Comparison of ENCODE assay signal across 28 cellular contexts in genomic region chr3:47314056-47314764, GRCh38. TPM values are rescaled to one million over a fixed set of nuclear protein-coding genes. Genes with fewer than 3 reads are reported as not detected.
DNase-seq lines count a peak whose midpoint lies in the region; ATAC-seq, FAIRE-seq and TF ChIP-seq lines count a peak whose summit lies in the region.
"Had no signal": no experiment of that assay in that cellular context is flagged by ENCODE, and none has a peak within 500 bp of the region (broad histone marks: within the 10 kb centered on the region; RNA-seq: fewer than 3 reads in every experiment).

No MANE protein-coding gene starts in this region.

- H3K9ac ChIP-seq in Karpas-422 (ENCODE audit: low read length) = no peak overlapping the region
- peak overlapping the region; percentile 32 to 63; a peak in 3 of 4 replicates for H3K9ac ChIP-seq in K562 (ENCODE audit: insufficient read depth in 1 of 2, low read depth in 2 of 2, low read length in 2 of 2)
- H3K9ac ChIP-seq: SK-N-SH had no signal

- H3K27me3 ChIP-seq in CD4-positive, CD25-positive, alpha-beta regulatory T cell (ENCODE audit: control insufficient read depth, insufficient read depth, low read length) = no peaks in the 10 kb centered on the region
- no peaks in the 10 kb centered on the region for H3K27me3 ChIP-seq in Karpas-422 (ENCODE audit: low read length)
- no peaks in the 10 kb centered on the region; a peak in 1 of 5 replicates for H3K27me3 ChIP-seq in K562 (ENCODE audit: control insufficient read depth in 2 of 2, insufficient read depth in 2 of 2, low read length in 2 of 2)
- no peaks in the 10 kb centered on the region for H3K27me3 ChIP-seq in neutrophil
- H3K27me3 ChIP-seq: ascending aorta, esophagus muscularis mucosa, heart left ventricle, tibial nerve had no signal

- no peaks in the 10 kb centered on the region for H3K9me3 Mint-ChIP-seq in CD4-positive, CD25-positive, alpha-beta regulatory T cell
- no peaks in the 10 kb centered on the region for H3K9me3 Mint-ChIP-seq in Calu3 (ENCODE audit: low read depth, unreplicated experiment)
- H3K9me3 Mint-ChIP-seq in activated T-helper 1 cell treated with anti-CD3 and anti-CD28 coated beads, Interleukin-12 subunit alpha, Interleukin-12 subunit beta, Interleukin-2, Interleukin-4 antibody, amounts not matched to agents 30 ng/mL and 10 ng/mL and 1 ng/mL, durations not matched to agents 14 hours and 24 hours and 36 hours = no peaks in the 10 kb centered on the region
- H3K9me3 Mint-ChIP-seq: activated CD4-positive, alpha-beta memory T cell treated with anti-CD3 and anti-CD28 coated beads, Interleukin-2, amount 10 ng/mL, durations not matched to agents 7 days and 5 days; activated naive CD8-positive, alpha-beta T cell treated with anti-CD3 and anti-CD28 coated beads for 36 hours; CD4-positive, alpha-beta T cell had no signal

- no peaks in the 10 kb centered on the region for H3K9me2 ChIP-seq in Karpas-422 (replicated peaks; ENCODE audit: insufficient read depth, low read length)
- H3K9me2 ChIP-seq: SK-N-SH had no signal

- CTCF ChIA-PET in K562 (lab: Yijun Ruan, JAX; ENCODE audit: low intra/inter-chr PET ratio) = no interaction called here
- CTCF ChIA-PET in Calu3 (lab: Charles Lee) = interaction anchor here (0.6 to 1.8 kb wide), 4 partner anchors 10 to 312 kb away, joined by 3 to 5 read pairs (median 3); no protein-coding TSS in a partner anchor

- H3K4me3 ChIP-seq in CD4-positive, CD25-positive, alpha-beta regulatory T cell (ENCODE audit: low read depth, low read length) = no peak overlapping the region
- H3K4me3 ChIP-seq in Karpas-422 (ENCODE audit: low read length) (no peak overlapping the region), K562 (no peak overlapping the region), neutrophil (ENCODE audit: low read depth in 1 of 2, low read length in 1 of 2) (no peak overlapping the region)
- H3K4me3 ChIP-seq: ascending aorta, esophagus muscularis mucosa, tibial nerve had no signal

- WGBS in K562 (ENCODE audit: insufficient coverage, low coverage, missing lambda C conversion rate) = 21% methylated on average over 8 of the region's 8 CpGs

- peak overlapping the region in 2 of 3 donors; percentile 60 to 70 for H3K27ac Mint-ChIP-seq in CD4-positive, CD25-positive, alpha-beta regulatory T cell
- no peak overlapping the region for H3K27ac Mint-ChIP-seq in Calu3 (ENCODE audit: unreplicated experiment)
- H3K27ac Mint-ChIP-seq in activated T-helper 1 cell treated with anti-CD3 and anti-CD28 coated beads, Interleukin-12 subunit alpha, Interleukin-12 subunit beta, Interleukin-2, Interleukin-4 antibody, amounts not matched to agents 30 ng/mL and 10 ng/mL and 1 ng/mL, durations not matched to agents 14 hours and 24 hours and 36 hours = no peak overlapping the region
- H3K27ac Mint-ChIP-seq: activated CD4-positive, alpha-beta memory T cell treated with anti-CD3 and anti-CD28 coated beads, Interleukin-2, amount 10 ng/mL, durations not matched to agents 7 days and 5 days; activated naive CD8-positive, alpha-beta T cell treated with anti-CD3 and anti-CD28 coated beads for 36 hours; endodermal cell; progenitor cell of endocrine pancreas had no signal

- H3K4me3 Mint-ChIP-seq in CD4-positive, CD25-positive, alpha-beta regulatory T cell = no peak overlapping the region
- H3K4me3 Mint-ChIP-seq in Calu3 (ENCODE audit: low read depth, unreplicated experiment) = no peak overlapping the region
- H3K4me3 Mint-ChIP-seq in activated T-helper 1 cell treated with anti-CD3 and anti-CD28 coated beads, Interleukin-12 subunit alpha, Interleukin-12 subunit beta, Interleukin-2, Interleukin-4 antibody, amounts not matched to agents 30 ng/mL and 10 ng/mL and 1 ng/mL, durations not matched to agents 14 hours and 24 hours and 36 hours = no peak overlapping the region
- H3K4me3 Mint-ChIP-seq: activated CD4-positive, alpha-beta memory T cell treated with anti-CD3 and anti-CD28 coated beads, Interleukin-2, amount 10 ng/mL, durations not matched to agents 7 days and 5 days; activated naive CD8-positive, alpha-beta T cell treated with anti-CD3 and anti-CD28 coated beads for 36 hours; CD4-positive, alpha-beta T cell; endodermal cell had no signal

- H3K4me1 ChIP-seq in CD4-positive, CD25-positive, alpha-beta regulatory T cell (ENCODE audit: control insufficient read depth, insufficient read depth, low read length, poor library complexity, severe bottlenecking) = no peaks in the 10 kb centered on the region
- H3K4me1 ChIP-seq in Karpas-422 (ENCODE audit: low read length) (peaks cover 38% of the 10 kb centered on the region), K562 (replicated peaks in 1 of 2; ENCODE audit: control insufficient read depth in 2 of 2, insufficient read depth in 2 of 2, low read length in 2 of 2) (peaks cover 31 to 50% of the 10 kb centered on the region in 2 experiments), neutrophil (ENCODE audit: control insufficient read depth in 1 of 2, insufficient read depth in 1 of 2, low read depth in 1 of 2, low read length in 1 of 2) (peaks cover 5 to 18% of the 10 kb centered on the region in 2 experiments)
- H3K4me1 ChIP-seq: ascending aorta had no signal

- no peak for TF ChIP-seq EP300 in K562 (IDR thresholded peaks at IDR 0.05; ENCODE audit: low read length)

- intact Hi-C loops in K562 (cut with micrococcal nuclease) = loop anchor here (2.0 kb wide), 1 partner anchor 15 kb away; no protein-coding TSS in a partner anchor
- intact Hi-C loops in Calu3 (cut with micrococcal nuclease; ENCODE audit: unreplicated experiment) = no loop called here
- intact Hi-C loops in activated T-helper 1 cell treated with anti-CD3 and anti-CD28 coated beads, Interleukin-12 subunit alpha, Interleukin-12 subunit beta, Interleukin-2, Interleukin-4 antibody, amounts not matched to agents 30 ng/mL and 10 ng/mL and 1 ng/mL, durations not matched to agents 14 hours and 24 hours and 36 hours (cut with micrococcal nuclease) = no loop called here

- no peak for ATAC-seq in CD4-positive, CD25-positive, alpha-beta regulatory T cell (ENCODE audit: low read depth in 2 of 2)
- peak; percentile 45 for ATAC-seq in K562
- ATAC-seq in GM18502 (IDR thresholded peaks at IDR 0.05; ENCODE audit: poor library complexity, unreplicated experiment) = no peak

- no peaks in the 10 kb centered on the region for H3K27me3 Mint-ChIP-seq in CD4-positive, CD25-positive, alpha-beta regulatory T cell
- no peaks in the 10 kb centered on the region for H3K27me3 Mint-ChIP-seq in Calu3 (ENCODE audit: unreplicated experiment)
- no peaks in the 10 kb centered on the region for H3K27me3 Mint-ChIP-seq in activated T-helper 1 cell treated with anti-CD3 and anti-CD28 coated beads, Interleukin-12 subunit alpha, Interleukin-12 subunit beta, Interleukin-2, Interleukin-4 antibody, amounts not matched to agents 30 ng/mL and 10 ng/mL and 1 ng/mL, durations not matched to agents 14 hours and 24 hours and 36 hours (ENCODE audit: insufficient read depth)
- H3K27me3 Mint-ChIP-seq: activated CD4-positive, alpha-beta memory T cell treated with anti-CD3 and anti-CD28 coated beads, Interleukin-2, amount 10 ng/mL, durations not matched to agents 7 days and 5 days; activated naive CD8-positive, alpha-beta T cell treated with anti-CD3 and anti-CD28 coated beads for 36 hours; CD4-positive, alpha-beta T cell; progenitor cell of endocrine pancreas had no signal

- in situ Hi-C loops in K562 (cut with MboI) = no loop called here

- no peak for FAIRE-seq in K562 (lab: Jason Lieb, UNC)
- FAIRE-seq: GM18507, keratinocyte had no signal

- POLR2A ChIA-PET in K562 (lab: Yijun Ruan, JAX) = interaction anchor here (0.6 to 2.5 kb wide), 12 partner anchors 10 to 379 kb away, joined by 3 to 31 read pairs (median 4); partner anchors contain the start of genes KIF9 and KLHL18

- H3K79me2 ChIP-seq in Karpas-422 (ENCODE audit: low read length) (peaks cover 78% of the 10 kb centered on the region), K562 (ENCODE audit: control insufficient read depth, insufficient read depth, low read length) (peaks cover 67% of the 10 kb centered on the region)

- no peak for DNase-seq in CD4-positive, CD25-positive, alpha-beta regulatory T cell
- DNase-seq in Karpas-422 = no peak
- peak in 1 of 4 experiments; percentile 66 for DNase-seq in K562 (ENCODE audit: extremely low read depth in 1 of 4, low spot score in 3 of 4)
- no peak for DNase-seq in Calu3
- DNase-seq in activated T-helper 1 cell treated with anti-CD3 and anti-CD28 coated beads, Interleukin-12 subunit alpha, Interleukin-12 subunit beta, Interleukin-2, Interleukin-4 antibody, amounts not matched to agents 30 ng/mL and 10 ng/mL and 1 ng/mL, durations not matched to agents 14 hours and 24 hours and 36 hours (ENCODE audit: low spot score) = no peak
- DNase-seq: activated CD4-positive, alpha-beta memory T cell treated with anti-CD3 and anti-CD28 coated beads, Interleukin-2, amount 10 ng/mL, durations not matched to agents 7 days and 5 days; activated CD8-positive, alpha-beta memory T cell treated with anti-CD3 and anti-CD28 coated beads, Interleukin-2, amount 50 U/mL, for 48 hours; activated effector memory CD4-positive, alpha-beta T cell treated with anti-CD3 and anti-CD28 coated beads, Interleukin-2, amount 50 U/mL, for 16 hours; activated naive CD8-positive, alpha-beta T cell treated with anti-CD3 and anti-CD28 coated beads for 36 hours; caudate nucleus; CD4-positive, alpha-beta T cell; endodermal cell; left ventricle myocardium superior; NCI-H1417 treated with DMSO at 0.1 percent for 48 hours; NCI-H2081; NCI-H345; SK-N-SH; stimulated activated CD4-positive, alpha-beta T cell treated with anti-CD3 and anti-CD28 coated beads, Interleukin-2, amount 100 ng/mL, for 48 hours; T-helper 2 cell had no signal

- H3K4me1 Mint-ChIP-seq in CD4-positive, CD25-positive, alpha-beta regulatory T cell = peaks cover 6 to 29% (median 26%) of the 10 kb centered on the region in 4 donors
- H3K4me1 Mint-ChIP-seq in Calu3 (ENCODE audit: low read depth, unreplicated experiment) = peaks cover 11% of the 10 kb centered on the region
- no peaks in the 10 kb centered on the region for H3K4me1 Mint-ChIP-seq in activated T-helper 1 cell treated with anti-CD3 and anti-CD28 coated beads, Interleukin-12 subunit alpha, Interleukin-12 subunit beta, Interleukin-2, Interleukin-4 antibody, amounts not matched to agents 30 ng/mL and 10 ng/mL and 1 ng/mL, durations not matched to agents 14 hours and 24 hours and 36 hours (ENCODE audit: low read depth)

- H3K27ac ChIP-seq in CD4-positive, CD25-positive, alpha-beta regulatory T cell (ENCODE audit: insufficient read depth, low read length, poor library complexity, severe bottlenecking) = no peak overlapping the region
- H3K27ac ChIP-seq in Karpas-422 (ENCODE audit: low read length) (peak overlapping the region; percentile 62), K562 (ENCODE audit: extremely low read depth, low read depth, low read length) (peak overlapping the region; percentile 65), neutrophil (peak overlapping the region; percentile 40)
- H3K27ac ChIP-seq: ascending aorta, esophagus muscularis mucosa, tibial nerve had no signal

- no peaks in the 10 kb centered on the region for H4K20me1 ChIP-seq in Karpas-422 (ENCODE audit: insufficient read depth, low read depth, low read length)
- no peaks in the 10 kb centered on the region for H4K20me1 ChIP-seq in K562 (replicated peaks; ENCODE audit: control insufficient read depth, insufficient read depth, low read length)

- TF ChIP-seq RAD21 in K562 (CRISPR knock-in tag; conservative IDR thresholded peaks at IDR 0.05 in 1 of 2, IDR thresholded peaks at IDR 0.05 in 1 of 2) = no peak

- no peak for TF ChIP-seq POLR2A in K562 (conservative IDR thresholded peaks at IDR 0.05)

- H3K9me3 ChIP-seq in CD4-positive, CD25-positive, alpha-beta regulatory T cell (ENCODE audit: control insufficient read depth in 2 of 2, low read length in 2 of 2) = no peaks in the 10 kb centered on the region
- H3K9me3 ChIP-seq in Karpas-422 (ENCODE audit: low read length) (no peaks in the 10 kb centered on the region), K562 (replicated peaks; ENCODE audit: control insufficient read depth, insufficient read depth, low read depth, low read length) (no peaks in the 10 kb centered on the region), neutrophil (no peaks in the 10 kb centered on the region)
- H3K9me3 ChIP-seq: ascending aorta, esophagus muscularis mucosa, heart left ventricle, SK-N-SH, tibial nerve had no signal

- no peaks in the 10 kb centered on the region for H3K9me1 ChIP-seq in K562 (ENCODE audit: control insufficient read depth, insufficient read depth, low read length)

- H3K36me3 Mint-ChIP-seq in CD4-positive, CD25-positive, alpha-beta regulatory T cell = peaks cover 5% of the 10 kb centered on the region
- H3K36me3 Mint-ChIP-seq in Calu3 (ENCODE audit: insufficient read depth, unreplicated experiment) = no peaks in the 10 kb centered on the region
- H3K36me3 Mint-ChIP-seq in activated T-helper 1 cell treated with anti-CD3 and anti-CD28 coated beads, Interleukin-12 subunit alpha, Interleukin-12 subunit beta, Interleukin-2, Interleukin-4 antibody, amounts not matched to agents 30 ng/mL and 10 ng/mL and 1 ng/mL, durations not matched to agents 14 hours and 24 hours and 36 hours (ENCODE audit: low read depth) = peaks cover 7% of the 10 kb centered on the region

- BruUV-seq in K562 (replicated peaks; lab: Mats Ljungman, UMichigan) (no TSS peak), Calu3 (replicated peaks; lab: Mats Ljungman, UMichigan) (no TSS peak)

- H3K4me2 ChIP-seq in Karpas-422 (ENCODE audit: low read depth, low read length, poor library complexity, severe bottlenecking) = no peak overlapping the region
- peak overlapping the region; percentile 68 for H3K4me2 ChIP-seq in K562 (ENCODE audit: insufficient read depth, low read length)
- H3K4me2 ChIP-seq: SK-N-SH had no signal

- no peak for TF ChIP-seq CTCF in K562 (IDR thresholded peaks at IDR 0.05 in 2 of 3, conservative IDR thresholded peaks at IDR 0.05 in 1 of 3; ENCODE audit: insufficient read depth in 2 of 3, low read depth in 1 of 3, low read length in 3 of 3)
- TF ChIP-seq CTCF in neutrophil (IDR thresholded peaks at IDR 0.05) = no peak
- TF ChIP-seq CTCF in Calu3 (IDR thresholded peaks at IDR 0.05; ENCODE audit: unreplicated experiment) = no peak

- H3K36me3 ChIP-seq in CD4-positive, CD25-positive, alpha-beta regulatory T cell (ENCODE audit: control insufficient read depth, insufficient read depth, low read length) = no peaks in the 10 kb centered on the region
- H3K36me3 ChIP-seq in Karpas-422 (ENCODE audit: insufficient read depth, low read length) = peaks cover 10% of the 10 kb centered on the region; the same call in 1 of the 2 replicates
- H3K36me3 ChIP-seq in K562 (ENCODE audit: control insufficient read depth, insufficient read depth, low read length) = peaks cover 4% of the 10 kb centered on the region; the same call in 2 of the 3 replicates
- peaks cover 18% of the 10 kb centered on the region for H3K36me3 ChIP-seq in neutrophil
- H3K36me3 ChIP-seq: ascending aorta, esophagus muscularis mucosa had no signal

- H2AFZ ChIP-seq in Karpas-422 (ENCODE audit: low read length) = no peak overlapping the region
- H2AFZ ChIP-seq in K562 (ENCODE audit: low read depth, low read length) = 0 out of 2 replicates have a peak overlapping the region, but pooled peaks have one; percentile 0

RNA-seq across cellular contexts. Expression of gene KLHL18, which starts 31.5 kb away (rescaled TPM):
- total RNA-seq in CD4-positive, CD25-positive, alpha-beta regulatory T cell = 48.9 TPM
- 10 to 100 TPM; 11.0 to 16.0 (median 14.7) TPM for polyA plus RNA-seq in CD4-positive, CD25-positive, alpha-beta regulatory T cell
- total RNA-seq in Karpas-422 (2014; rRNA removed; shearing (Covaris generic); ENCODE audit: low replicate concordance) = 15.6 and 33.0 TPM in 2 replicates
- 54.7 and 60.1 TPM in 2 replicates for total RNA-seq in K562 (2011; cell fraction: chromatin; rRNA removed; ENCODE audit: low replicate concordance)
- 43.5 and 49.7 TPM in 2 replicates for total RNA-seq in K562 (2011; cell fraction: nucleolus; rRNA removed)
- total RNA-seq in K562 (2011; cell fraction: nucleoplasm; rRNA removed) = 55.2 and 67.2 TPM in 2 replicates
- 26.7 and 34.9 TPM in 2 replicates for total RNA-seq in K562 (2014; rRNA removed)
- total RNA-seq in K562 (2014; rRNA removed; fragmentation: Illumina TruSeq; extraction: Trizol) = 30.5 and 30.8 TPM in 2 replicates
- total RNA-seq in K562 (2015; rRNA removed; fragmentation: Illumina TruSeq; extraction: Trizol) = 33.5 and 34.9 TPM in 2 replicates
- total RNA-seq in K562 (2021) = 70.8 and 79.5 TPM in 2 replicates
- 67.4 and 73.7 TPM in 2 replicates for polyA plus RNA-seq in K562 (2011; rRNA removed)
- 80.1 and 102 TPM in 2 replicates for polyA plus RNA-seq in K562 (2011; cell fraction: cytosol; rRNA removed)
- 39.7 and 55.6 TPM in 2 replicates for polyA plus RNA-seq in K562 (2011; cell fraction: nucleus; rRNA removed)
- polyA plus RNA-seq in K562 (2012) = 27.1 and 110 TPM in 2 replicates
- 48.7 and 52.9 TPM in 2 replicates for polyA plus RNA-seq in K562 (2014; fragmentation: Illumina TruSeq; extraction: Trizol)
- 10 to 100 TPM; 81.5 to 97.5 TPM for polyA plus RNA-seq in K562 (2014; fragmentation: Nextera tagmentation; extraction: Ambion mirVana)
- polyA plus RNA-seq in K562 (2014; rRNA removed) = 40.4 and 43.6 TPM in 2 replicates
- 38.9 and 57.3 TPM in 2 replicates for polyA minus RNA-seq in K562 (2011; rRNA and poly(A)+ RNA removed)
- 18.8 and 37.2 TPM in 2 replicates for polyA minus RNA-seq in K562 (2011; cell fraction: cytosol; rRNA and poly(A)+ RNA removed)
- polyA minus RNA-seq in K562 (2011; cell fraction: nucleus; rRNA and poly(A)+ RNA removed) = 24.2 and 31.7 TPM in 2 replicates
- 24.8 and 33.3 TPM in 2 replicates for total RNA-seq in Calu3 (2022)
- total RNA-seq in activated T-helper 1 cell treated with anti-CD3 and anti-CD28 coated beads, Interleukin-12 subunit alpha, Interleukin-12 subunit beta, Interleukin-2, Interleukin-4 antibody, amounts not matched to agents 30 ng/mL and 10 ng/mL and 1 ng/mL, durations not matched to agents 14 hours and 24 hours and 36 hours = 48.3 and 48.7 TPM in 2 replicates

RNA-seq across cellular contexts. Expression of gene KIF9, which starts 31.6 kb away (rescaled TPM):
- total RNA-seq in CD4-positive, CD25-positive, alpha-beta regulatory T cell = 5.4 TPM
- polyA plus RNA-seq in CD4-positive, CD25-positive, alpha-beta regulatory T cell = 1 to 10 TPM; 3.7 to 4.6 (median 4.0) TPM
- 8.3 and 21.1 TPM in 2 replicates for total RNA-seq in Karpas-422 (2014; rRNA removed; shearing (Covaris generic); ENCODE audit: low replicate concordance)
- 13.2 and 14.9 TPM in 2 replicates for total RNA-seq in K562 (2011; cell fraction: chromatin; rRNA removed; ENCODE audit: low replicate concordance)
- total RNA-seq in K562 (2011; cell fraction: nucleolus; rRNA removed) = 8.4 and 13.3 TPM in 2 replicates
- 7.8 and 11.1 TPM in 2 replicates for total RNA-seq in K562 (2011; cell fraction: nucleoplasm; rRNA removed)
- total RNA-seq in K562 (2014; rRNA removed) (24.4 and 31.7 TPM in 2 replicates), K562 (2014; rRNA removed; fragmentation: Illumina TruSeq; extraction: Trizol) (25.0 and 26.9 TPM in 2 replicates), K562 (2015; rRNA removed; fragmentation: Illumina TruSeq; extraction: Trizol) (21.4 and 21.5 TPM in 2 replicates), K562 (2021) (20.4 and 26.3 TPM in 2 replicates), Calu3 (2022) (8.9 and 10.0 TPM in 2 replicates)
- polyA plus RNA-seq in K562 (2011; rRNA removed) (11.7 and 19.5 TPM in 2 replicates), K562 (2014; fragmentation: Illumina TruSeq; extraction: Trizol) (16.9 and 19.5 TPM in 2 replicates), K562 (2014; fragmentation: Nextera tagmentation; extraction: Ambion mirVana) (10 to 100 TPM; 52.1 to 56.9 TPM), K562 (2014; rRNA removed) (29.1 and 33.8 TPM in 2 replicates)
- polyA plus RNA-seq in K562 (2011; cell fraction: cytosol; rRNA removed) = 10.2 and 12.0 TPM in 2 replicates
- polyA plus RNA-seq in K562 (2011; cell fraction: nucleus; rRNA removed) = 9.9 and 12.5 TPM in 2 replicates
- polyA plus RNA-seq in K562 (2012) = 22.9 and 34.6 TPM in 2 replicates
- 8.8 and 10.7 TPM in 2 replicates for polyA minus RNA-seq in K562 (2011; rRNA and poly(A)+ RNA removed)
- polyA minus RNA-seq in K562 (2011; cell fraction: cytosol; rRNA and poly(A)+ RNA removed) = 5.1 and 6.4 TPM in 2 replicates
- polyA minus RNA-seq in K562 (2011; cell fraction: nucleus; rRNA and poly(A)+ RNA removed) = 4.2 and 5.3 TPM in 2 replicates
- total RNA-seq in activated T-helper 1 cell treated with anti-CD3 and anti-CD28 coated beads, Interleukin-12 subunit alpha, Interleukin-12 subunit beta, Interleukin-2, Interleukin-4 antibody, amounts not matched to agents 30 ng/mL and 10 ng/mL and 1 ng/mL, durations not matched to agents 14 hours and 24 hours and 36 hours = 3.3 and 3.4 TPM in 2 replicates
- total RNA-seq: ascending aorta had no signal

Comparison
In these comparisons a context has a peak if more than half of its experiments do, and no peak if none do; other contexts are left out.
1. H3K27ac Mint-ChIP-seq: peak in CD4-positive, CD25-positive, alpha-beta regulatory T cell (2 of 3); none in Calu3 (single experiment) and activated T-helper 1 cell treated with anti-CD3 and anti-CD28 coated beads, Interleukin-12 subunit alpha, Interleukin-12 subunit beta, Interleukin-2, Interleukin-4 antibody, amounts not matched to agents 30 ng/mL and 10 ng/mL and 1 ng/mL, durations not matched to agents 14 hours and 24 hours and 36 hours (single experiment).